ENCODE assay signal across 6 cellular contexts in genomic region chr19:53157601-53158000, GRCh38. TPM values are rescaled to one million over a fixed set of nuclear protein-coding genes. Genes with fewer than 3 reads are reported as not detected.
DNase-seq lines count a peak whose midpoint lies in the region; ATAC-seq and TF ChIP-seq lines count a peak whose summit lies in the region.

No MANE protein-coding gene starts in this region.

- H3K27me3 ChIP-seq in GM23248 (replicated peaks; ENCODE audit: insufficient read depth) = no peaks in the 10 kb centered on the region
- H3K27me3 ChIP-seq in body of pancreas = no peaks in the 10 kb centered on the region

- peak overlapping the region; percentile 94 for H3K4me3 ChIP-seq in GM23248
- peak overlapping the region; percentile 44 to 46 for H3K4me3 ChIP-seq in body of pancreas

- intact Hi-C loops in body of pancreas (cut with DNase I) = no loop called here

- no peaks in the 10 kb centered on the region for H4K20me1 ChIP-seq in GM23248 (ENCODE audit: insufficient read depth)

- peak overlapping the region; percentile 99 for H2AFZ ChIP-seq in GM23248

- TF ChIP-seq POLR2A in body of pancreas (IDR thresholded peaks at IDR 0.05) = no peak

- H3K27ac ChIP-seq in GM23248 = no peak overlapping the region
- H3K27ac ChIP-seq in body of pancreas = peak overlapping the region in 3 of 4 donors; percentile 37 to 70 (median 61)

- H3K4me3 Mint-ChIP-seq in nephron progenitor cell = peak overlapping the region; percentile 82

- H3K27me3 Mint-ChIP-seq in nephron progenitor cell (ENCODE audit: low read depth, poor library complexity) = peaks cover 3% of the 10 kb centered on the region

- H3K79me2 ChIP-seq in GM23248 (ENCODE audit: insufficient read depth) = peaks cover 32% of the 10 kb centered on the region

- H3F3A ChIP-seq in GM23248 (ENCODE audit: insufficient read depth) = 0 out of 2 replicates have a peak, but pooled peaks cover 3% of the 10 kb centered on the region

- no peaks in the 10 kb centered on the region for H3K9me2 ChIP-seq in GM23248 (ENCODE audit: insufficient read depth)

- H3K36me3 ChIP-seq in GM23248 (ENCODE audit: low read depth) = peaks cover 3% of the 10 kb centered on the region; the same call in 1 of the 2 replicates
- H3K36me3 ChIP-seq in body of pancreas (replicated peaks in 1 of 2; ENCODE audit: insufficient read depth in 1 of 2, low read depth in 2 of 2) = peaks cover 0 to 3% of the 10 kb centered on the region in 2 donors

- in situ Hi-C loops in GM23248 (cut with MboI) = no loop called here

- no peak for ATAC-seq in body of pancreas
- no peak for ATAC-seq in HG02571 (IDR thresholded peaks at IDR 0.05; ENCODE audit: unreplicated experiment)
- ATAC-seq in GM19452 (IDR thresholded peaks at IDR 0.05; ENCODE audit: unreplicated experiment) = no peak

- H3K9ac ChIP-seq in GM23248 = peak overlapping the region; percentile 80

- 5 to 10% methylated on average over 5 to 7 of the region's 7 CpGs for WGBS in GM23248 (ENCODE audit: low coverage in 1 of 2, low lambda C conversion rate in 2 of 2, missing lambda C conversion rate in 2 of 2), 2 experiments
- WGBS in body of pancreas, 2 donors = 17 to 19% methylated on average over 7 of the region's 7 CpGs

- H3K4me2 ChIP-seq in GM23248 (ENCODE audit: unreplicated experiment) = peak overlapping the region; percentile 66

- H3K4me1 Mint-ChIP-seq in nephron progenitor cell = peaks cover 11% of the 10 kb centered on the region

- H3K9me3 ChIP-seq in GM23248 (ENCODE audit: low read depth) (no peaks in the 10 kb centered on the region), body of pancreas (no peaks in the 10 kb centered on the region)

- H3K36me3 Mint-ChIP-seq in nephron progenitor cell (ENCODE audit: low read depth) = peaks cover 67% of the 10 kb centered on the region

- no peak overlapping the region for H3K27ac Mint-ChIP-seq in nephron progenitor cell

- H3K4me1 ChIP-seq in GM23248 (ENCODE audit: insufficient read depth) (peaks cover 12% of the 10 kb centered on the region; the same call in 1 of the 2 replicates), body of pancreas (peaks cover 12% of the 10 kb centered on the region)

- DNase-seq in GM23248 (peak; percentile 46), body of pancreas (peak in 2 of 4 donors; percentile 13 to 23), nephron progenitor cell (peak; percentile 24), NCI-H69 (lab: John Stamatoyannopoulos, UW) (no peak)

- H3K9me3 Mint-ChIP-seq in nephron progenitor cell = peaks cover 80% of the 10 kb centered on the region

- TF ChIP-seq CTCF in body of pancreas (IDR thresholded peaks at IDR 0.05) (no peak), nephron progenitor cell (IDR thresholded peaks at IDR 0.05) (no peak)

RNA-seq across cellular contexts. Expression of gene ZNF347, which starts 1.3 kb away (rescaled TPM):
- total RNA-seq in GM23248 (2014; rRNA removed; shearing (Covaris generic)) = 4.6 and 7.3 TPM in 2 replicates
- polyA plus RNA-seq in GM23248 (2016; fragmentation: Nextera tagmentation; extraction: Ambion mirVana) = 2.7 and 3.2 TPM in 2 replicates
- total RNA-seq in body of pancreas = 1 to 10 TPM; 4.0 to 9.9 TPM

RNA-seq across cellular contexts. Expression of gene ZNF415, which starts 24.9 kb away (rescaled TPM):
- total RNA-seq in GM23248 (2014; rRNA removed; shearing (Covaris generic)) = 9.4 and 18.7 TPM in 2 replicates
- polyA plus RNA-seq in GM23248 (2016; fragmentation: Nextera tagmentation; extraction: Ambion mirVana) = 7.9 and 8.9 TPM in 2 replicates
- total RNA-seq in body of pancreas = 1 to 10 TPM; 3.9 to 6.9 TPM

RNA-seq across cellular contexts. Expression of gene ZNF665, which starts 35.6 kb away (rescaled TPM):
- total RNA-seq in GM23248 (2014; rRNA removed; shearing (Covaris generic)) = 3.8 and 3.9 TPM in 2 replicates
- polyA plus RNA-seq in GM23248 (2016; fragmentation: Nextera tagmentation; extraction: Ambion mirVana) = 2.4 and 2.8 TPM in 2 replicates
- 1 to 10 TPM in 1 of 2 donors, under 1 TPM in 1; 0.78 to 3.3 TPM for total RNA-seq in body of pancreas

RNA-seq across cellular contexts. Expression of gene ZNF160, which starts 54.4 kb away (rescaled TPM):
- 20.2 and 23.0 TPM in 2 replicates for total RNA-seq in GM23248 (2014; rRNA removed; shearing (Covaris generic))
- polyA plus RNA-seq in GM23248 (2016; fragmentation: Nextera tagmentation; extraction: Ambion mirVana) = 18.2 and 20.6 TPM in 2 replicates
- total RNA-seq in body of pancreas = 10 to 100 TPM; 16.6 to 32.3 TPM
